19 cellular contexts compared by ENCODE assay signal in genomic region chr3:196517919-196518318, GRCh38. TPM values are rescaled to one million over a fixed set of nuclear protein-coding genes. Genes with fewer than 3 reads are reported as not detected.
A peak's percentile ranks its signal among the peaks of the same experiment; 100 is the strongest.
DNase-seq lines count a peak whose midpoint lies in the region; ATAC-seq, FAIRE-seq and TF ChIP-seq lines count a peak whose summit lies in the region.
"Had no signal": no experiment of that assay in that cellular context is flagged by ENCODE, and none has a peak within 500 bp of the region (broad histone marks: within the 10 kb centered on the region; RNA-seq: fewer than 3 reads in every experiment).

No MANE protein-coding gene starts in this region.

- peaks cover 45% of the 10 kb centered on the region for H3K9me3 ChIP-seq in HUES64 (ENCODE audit: insufficient read depth, low read depth, low read length)
- peaks cover 27 to 28% of the 10 kb centered on the region in 2 donors for H3K9me3 ChIP-seq in transverse colon

- H3K4me3 Mint-ChIP-seq in activated naive CD4-positive, alpha-beta T cell treated with anti-CD3 and anti-CD28 coated beads for 36 hours, result no peak overlapping the region
- H3K4me3 Mint-ChIP-seq: activated CD4-positive, alpha-beta memory T cell treated with anti-CD3 and anti-CD28 coated beads for 36 hours had no signal

- CTCF ChIA-PET in activated naive CD4-positive, alpha-beta T cell treated with anti-CD3 and anti-CD28 coated beads for 36 hours (lab: Charles Lee), result interaction anchor here (0.6 to 2.7 kb wide), 5 partner anchors 13 to 763 kb away, joined by 3 to 14 read pairs (median 3); no protein-coding TSS in a partner anchor

- WGBS in HUES64, result 92% methylated on average over 2 of the region's 2 CpGs
- WGBS in transverse colon (ENCODE audit: low coverage in 1 of 2), 2 donors, result 78 to 79% methylated on average over 2 of the region's 2 CpGs

- no peak overlapping the region for H3K27ac Mint-ChIP-seq in activated naive CD4-positive, alpha-beta T cell treated with anti-CD3 and anti-CD28 coated beads for 36 hours
- H3K27ac Mint-ChIP-seq: activated CD4-positive, alpha-beta memory T cell treated with anti-CD3 and anti-CD28 coated beads for 36 hours had no signal

- H3K9me3 Mint-ChIP-seq in activated naive CD4-positive, alpha-beta T cell treated with anti-CD3 and anti-CD28 coated beads for 36 hours, result peaks cover 41% of the 10 kb centered on the region

- DNase-seq in DMS 273 treated with DMSO at 0.1 percent for 48 hours (lab: John Stamatoyannopoulos, UW), result peak; percentile 37
- peak; percentile 97 for DNase-seq in NCI-H345 (lab: John Stamatoyannopoulos, UW)
- DNase-seq in bronchial epithelial cell (ENCODE audit: low read depth), result peak; percentile 93
- DNase-seq in activated naive CD4-positive, alpha-beta T cell treated with anti-CD3 and anti-CD28 coated beads for 36 hours, result no peak
- no peak for DNase-seq in transverse colon
- DNase-seq: activated CD4-positive, alpha-beta memory T cell treated with anti-CD3 and anti-CD28 coated beads for 36 hours; activated effector memory CD4-positive, alpha-beta T cell treated with Interleukin-2 at 50 U/mL for 16 hours; occipital lobe; SIG-M5 had no signal

- H3K36me3 Mint-ChIP-seq in activated naive CD4-positive, alpha-beta T cell treated with anti-CD3 and anti-CD28 coated beads for 36 hours (ENCODE audit: low read depth), result peaks cover 15% of the 10 kb centered on the region

- in situ Hi-C loops in transverse colon (cut with MboI; ENCODE audit: low pct_ligation_motif_present in 1 of 4, low pct_unique_long_range_greater_than_20kb in 1 of 4, low sequenced_read_pairs in 3 of 4), result loop anchor here in 3 of 4 donors (5.0 to 25.0 kb wide), 2 partner anchors 256 to 261 kb away; no protein-coding TSS in a partner anchor

- TF ChIP-seq POLR2A in transverse colon (IDR thresholded peaks at IDR 0.05), result no peak

- H3K9ac ChIP-seq in HUES64 (ENCODE audit: low read depth, low read length), result no peak overlapping the region
- H3K9ac ChIP-seq: BLaER1 treated with 17β-estradiol and CSF1 and Interleukin-3, amounts not matched to agents 10 nM and 100 nM had no signal

- ATAC-seq in GM18873 (IDR thresholded peaks at IDR 0.05; ENCODE audit: low FRiP score, unreplicated experiment) (no peak), GM21367 (IDR thresholded peaks at IDR 0.05; ENCODE audit: unreplicated experiment) (no peak)

- TF ChIP-seq EP300 in transverse colon (IDR thresholded peaks at IDR 0.05; ENCODE audit: low read depth), result no peak

- H3K27me3 ChIP-seq in HUES64 (ENCODE audit: insufficient read depth, low read length) (no peaks in the 10 kb centered on the region), bronchial epithelial cell (ENCODE audit: control insufficient read depth, insufficient read depth, low read length) (no peaks in the 10 kb centered on the region), transverse colon (no peaks in the 10 kb centered on the region)
- H3K27me3 ChIP-seq: BLaER1 treated with 17β-estradiol and CSF1 and Interleukin-3, amounts not matched to agents 10 nM and 100 nM had no signal

- H3K27me3 Mint-ChIP-seq in activated naive CD4-positive, alpha-beta T cell treated with anti-CD3 and anti-CD28 coated beads for 36 hours (ENCODE audit: low read depth), result no peaks in the 10 kb centered on the region
- H3K27me3 Mint-ChIP-seq: activated CD4-positive, alpha-beta memory T cell treated with anti-CD3 and anti-CD28 coated beads for 36 hours had no signal

- intact Hi-C loops in activated naive CD4-positive, alpha-beta T cell treated with anti-CD3 and anti-CD28 coated beads for 36 hours (cut with micrococcal nuclease), result loop anchor here (5.0 kb wide), 2 partner anchors 311 to 446 kb away; no protein-coding TSS in a partner anchor
- intact Hi-C loops in transverse colon (cut with DNase I; ENCODE audit: low total_unique reads), result loop anchor here (5.0 kb wide), 1 partner anchor 261 kb away; no protein-coding TSS in a partner anchor

- no peak for FAIRE-seq in bronchial epithelial cell (lab: Jason Lieb, UNC)
- FAIRE-seq: islet of Langerhans had no signal

- H3K4me1 Mint-ChIP-seq in activated naive CD4-positive, alpha-beta T cell treated with anti-CD3 and anti-CD28 coated beads for 36 hours (ENCODE audit: low read depth), result no peaks in the 10 kb centered on the region

- H3K4me3 ChIP-seq in HUES64 (ENCODE audit: low read length), result no peak overlapping the region; the same call in 1 of the 2 replicates
- H3K4me3 ChIP-seq in bronchial epithelial cell (ENCODE audit: low read depth, low read length), result no peak overlapping the region
- H3K4me3 ChIP-seq in transverse colon, result no peak overlapping the region
- H3K4me3 ChIP-seq: smooth muscle cell had no signal

- peak overlapping the region; percentile 76; the same call in 1 of the 2 replicates for H3K27ac ChIP-seq in HUES64 (ENCODE audit: low read depth, low read length)
- no peak overlapping the region for H3K27ac ChIP-seq in transverse colon
- H3K27ac ChIP-seq: BLaER1 treated with 17β-estradiol and CSF1 and Interleukin-3, amounts not matched to agents 10 nM and 100 nM had no signal

- H3K4me1 ChIP-seq in HUES64 (ENCODE audit: insufficient read depth, low read length) (no peaks in the 10 kb centered on the region; the same call in 1 of the 2 replicates), transverse colon (no peaks in the 10 kb centered on the region)
- H3K4me1 ChIP-seq: BLaER1 treated with 17β-estradiol and CSF1 and Interleukin-3, amounts not matched to agents 10 nM and 100 nM had no signal

- TF ChIP-seq CTCF in bronchial epithelial cell (IDR thresholded peaks at IDR 0.05; ENCODE audit: insufficient read depth, low read length, severe bottlenecking) (no peak), transverse colon (IDR thresholded peaks at IDR 0.05) (no peak)

- H3K36me3 ChIP-seq in HUES64 (ENCODE audit: insufficient read depth, low read length) (no peaks in the 10 kb centered on the region), bronchial epithelial cell (ENCODE audit: control insufficient read depth, insufficient read depth, low read length) (no peaks in the 10 kb centered on the region), transverse colon (no peaks in the 10 kb centered on the region)

RNA-seq across cellular contexts. Expression of gene SMCO1, which starts 2.8 kb away (rescaled TPM):
- polyA plus RNA-seq in HUES64 (2013, experiment 1 of 2), result not detected
- not detected for polyA plus RNA-seq in HUES64 (2013, experiment 2 of 2)
- not detected in 2 replicates for total RNA-seq in bronchial epithelial cell
- not detected for total RNA-seq in activated naive CD4-positive, alpha-beta T cell treated with anti-CD3 and anti-CD28 coated beads for 36 hours
- total RNA-seq in transverse colon, result not detected
- total RNA-seq: activated CD4-positive, alpha-beta memory T cell treated with anti-CD3 and anti-CD28 coated beads for 36 hours; dermis microvascular lymphatic vessel endothelial cell; fibroblast of villous mesenchyme; G401; mononuclear cell; occipital lobe; smooth muscle cell had no signal
- polyA plus RNA-seq: smooth muscle cell had no signal

RNA-seq across cellular contexts. Expression of gene RNF168, which starts 14.4 kb away (rescaled TPM):
- polyA plus RNA-seq in HUES64 (2013, experiment 1 of 2), result 24.6 TPM
- 25.7 TPM for polyA plus RNA-seq in HUES64 (2013, experiment 2 of 2)
- total RNA-seq in bronchial epithelial cell, result 6.8 and 8.2 TPM in 2 replicates
- 10 to 100 TPM; 28.9 to 29.1 TPM for total RNA-seq in activated naive CD4-positive, alpha-beta T cell treated with anti-CD3 and anti-CD28 coated beads for 36 hours
- total RNA-seq in transverse colon, result 100 to 1,000 TPM in 1 of 4 donors, 10 to 100 TPM in 3; 17.3 to 221 (median 19.5) TPM

RNA-seq across cellular contexts. Expression of gene WDR53, which starts 50.4 kb away (rescaled TPM):
- polyA plus RNA-seq in HUES64 (2013, experiment 1 of 2), result 10.7 TPM
- 14.3 TPM for polyA plus RNA-seq in HUES64 (2013, experiment 2 of 2)
- 9.5 and 14.6 TPM in 2 replicates for total RNA-seq in bronchial epithelial cell
- 10 to 100 TPM; 14.3 to 15.8 TPM for total RNA-seq in activated naive CD4-positive, alpha-beta T cell treated with anti-CD3 and anti-CD28 coated beads for 36 hours
- 10 to 100 TPM in 1 of 4 donors, 1 to 10 TPM in 2, not detected in 1; 1.6 to 14.2 (median 4.6) TPM for total RNA-seq in transverse colon

RNA-seq across cellular contexts. Expression of gene FBXO45, which starts 50.5 kb away (rescaled TPM):
- polyA plus RNA-seq in HUES64 (2013, experiment 1 of 2), result 11.3 TPM
- polyA plus RNA-seq in HUES64 (2013, experiment 2 of 2), result 10.9 TPM
- 26.6 and 27.5 TPM in 2 replicates for total RNA-seq in bronchial epithelial cell
- 10 to 100 TPM; 11.8 to 12.8 TPM for total RNA-seq in activated naive CD4-positive, alpha-beta T cell treated with anti-CD3 and anti-CD28 coated beads for 36 hours
- total RNA-seq in transverse colon, result 1 to 10 TPM; 2.4 to 8.6 (median 5.3) TPM

Comparison
In these comparisons a context has a peak if more than half of its experiments do, and no peak if none do; other contexts are left out.
1. DNase-seq: peak in DMS 273 treated with DMSO at 0.1 percent for 48 hours (single experiment), NCI-H345 (single experiment) and bronchial epithelial cell (single experiment); none in activated naive CD4-positive, alpha-beta T cell treated with anti-CD3 and anti-CD28 coated beads for 36 hours (single experiment) and transverse colon (single experiment).